Comparison of ENCODE assay signal across 8 cellular contexts in the genomic region with DNA sequence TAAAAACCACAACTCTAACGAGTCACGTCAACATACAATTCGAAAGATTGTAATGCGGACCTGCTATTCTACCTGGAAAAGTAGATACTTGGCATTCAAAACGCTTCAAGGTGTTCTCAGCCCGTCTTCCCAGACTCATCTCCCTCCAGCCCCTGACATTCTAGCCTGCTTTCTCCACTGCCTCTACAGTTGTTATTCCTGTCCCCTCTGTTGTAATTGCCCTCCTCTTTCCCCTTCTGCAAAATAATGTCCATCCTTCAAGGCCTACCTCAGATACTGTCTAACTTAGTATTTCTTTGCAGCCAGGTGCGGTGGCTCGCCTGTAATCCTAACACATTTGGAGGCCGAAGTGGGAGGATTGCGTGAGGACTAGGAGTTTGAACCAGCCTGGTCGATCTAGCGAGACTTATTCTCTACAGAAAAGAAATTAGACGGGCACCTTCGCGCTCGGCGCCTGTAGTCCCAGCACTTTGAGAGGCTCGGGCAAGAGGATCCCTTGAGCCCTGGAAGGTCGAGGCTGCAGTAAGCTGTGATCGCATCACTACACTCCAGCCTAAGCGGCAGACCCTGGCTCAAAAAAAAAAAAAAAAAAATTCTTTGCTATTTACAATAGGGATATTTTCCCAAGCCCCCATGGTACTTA. TPM values are rescaled to one million over a fixed set of nuclear protein-coding genes. Genes with fewer than 3 reads are reported as not detected.
A peak's percentile ranks its signal among the peaks of the same experiment; 100 is the strongest.
DNase-seq lines count a peak whose midpoint lies in the region; ATAC-seq lines count a peak whose summit lies in the region.

No MANE protein-coding gene starts in this region.

- H3K9me3 ChIP-seq in iPS-18c (ENCODE audit: control insufficient read depth, insufficient read depth, low read length) (no peaks in the 10 kb centered on the region), subcutaneous abdominal adipose tissue (ENCODE audit: control insufficient read depth in 5 of 5, low read length in 5 of 5) (no peaks in the 10 kb centered on the region)

- peaks cover 0 to 19% (median 18%) of the 10 kb centered on the region in 5 donors for H3K4me1 ChIP-seq in subcutaneous abdominal adipose tissue (ENCODE audit: control insufficient read depth in 5 of 5, insufficient read depth in 5 of 5, low read length in 5 of 5)

- H3K36me3 Mint-ChIP-seq in activated CD8-positive, alpha-beta T cell treated with anti-CD3 and anti-CD28 coated beads, Interleukin-2, amount 10 ng/mL, durations not matched to agents 7 days and 5 days (ENCODE audit: low read depth), result peaks cover 30% of the 10 kb centered on the region

- peaks cover 13% of the 10 kb centered on the region for H3K4me1 Mint-ChIP-seq in activated CD8-positive, alpha-beta T cell treated with anti-CD3 and anti-CD28 coated beads, Interleukin-2, amount 10 ng/mL, durations not matched to agents 7 days and 5 days (ENCODE audit: low read depth)

- peak; percentile 36 for DNase-seq in NCI-H82 (lab: John Stamatoyannopoulos, UW)
- DNase-seq in NCI-H82 treated with DMSO at 0.1 percent for 48 hours (lab: John Stamatoyannopoulos, UW; ENCODE audit: unreplicated experiment), result no peak
- DNase-seq in activated CD8-positive, alpha-beta T cell treated with anti-CD3 and anti-CD28 coated beads, Interleukin-2, amount 10 ng/mL, durations not matched to agents 7 days and 5 days, result no peak
- no peak for DNase-seq in SKM-1 (lab: John Stamatoyannopoulos, UW; ENCODE audit: unreplicated experiment)
- DNase-seq in hepatic stellate cell (ENCODE audit: low spot score), result no peak

- peaks cover 4% of the 10 kb centered on the region for H3K9me3 Mint-ChIP-seq in activated CD8-positive, alpha-beta T cell treated with anti-CD3 and anti-CD28 coated beads, Interleukin-2, amount 10 ng/mL, durations not matched to agents 7 days and 5 days (ENCODE audit: insufficient read depth)

- CTCF ChIA-PET in activated CD8-positive, alpha-beta T cell treated with anti-CD3 and anti-CD28 coated beads, Interleukin-2, amount 10 ng/mL, durations not matched to agents 7 days and 5 days (lab: Charles Lee), result interaction anchor here (1.3 to 1.4 kb wide), 3 partner anchors 254 to 262 kb away, joined by 4 to 5 read pairs (median 5); no protein-coding TSS in a partner anchor

- H3K27ac ChIP-seq in subcutaneous abdominal adipose tissue (ENCODE audit: low read depth, low read length), result peak overlapping the region; percentile 88

- no peaks in the 10 kb centered on the region for H3K27me3 Mint-ChIP-seq in activated CD8-positive, alpha-beta T cell treated with anti-CD3 and anti-CD28 coated beads, Interleukin-2, amount 10 ng/mL, durations not matched to agents 7 days and 5 days (ENCODE audit: low read depth)

- H3K4me3 ChIP-seq in iPS-18c (ENCODE audit: insufficient read depth, low read depth, low read length), result peak overlapping the region; percentile 69
- peak overlapping the region; percentile 90 to 98 (median 96) for H3K4me3 ChIP-seq in subcutaneous abdominal adipose tissue (ENCODE audit: low read depth in 1 of 5, low read length in 5 of 5)

- POLR2A ChIA-PET in activated CD8-positive, alpha-beta T cell treated with anti-CD3 and anti-CD28 coated beads, Interleukin-2, amount 10 ng/mL, durations not matched to agents 7 days and 5 days (lab: Charles Lee), result interaction anchor here (0.6 to 2.1 kb wide), 14 partner anchors 8 to 991 kb away, joined by 3 to 19 read pairs (median 4); a partner anchor contains a TSS

- no peaks in the 10 kb centered on the region for H3K27me3 ChIP-seq in subcutaneous abdominal adipose tissue (ENCODE audit: control insufficient read depth in 5 of 5, insufficient read depth in 4 of 5, low read length in 5 of 5)

- H3K36me3 ChIP-seq in subcutaneous abdominal adipose tissue (ENCODE audit: control insufficient read depth in 5 of 5, insufficient read depth in 5 of 5, low read length in 5 of 5), result peaks cover 3 to 19% (median 14%) of the 10 kb centered on the region in 5 donors

- peak overlapping the region; percentile 97 for H3K4me3 Mint-ChIP-seq in activated CD8-positive, alpha-beta T cell treated with anti-CD3 and anti-CD28 coated beads, Interleukin-2, amount 10 ng/mL, durations not matched to agents 7 days and 5 days

- H3K9ac ChIP-seq in subcutaneous abdominal adipose tissue (ENCODE audit: low read length in 5 of 5), result peak overlapping the region; percentile 81 to 94 (median 90)

- ATAC-seq in activated CD8-positive, alpha-beta T cell treated with anti-CD3 and anti-CD28 coated beads, Interleukin-2, amount 10 ng/mL, durations not matched to agents 7 days and 5 days, result no peak
- no peak for ATAC-seq in GM19455 (IDR thresholded peaks at IDR 0.05; ENCODE audit: unreplicated experiment)

- H3K27ac Mint-ChIP-seq in activated CD8-positive, alpha-beta T cell treated with anti-CD3 and anti-CD28 coated beads, Interleukin-2, amount 10 ng/mL, durations not matched to agents 7 days and 5 days, result peak overlapping the region; percentile 100

RNA-seq across cellular contexts. Expression of a gene that starts 0.8 kb away (rescaled TPM):
- 100 to 1,000 TPM; 115 to 117 TPM for total RNA-seq in activated CD8-positive, alpha-beta T cell treated with anti-CD3 and anti-CD28 coated beads, Interleukin-2, amount 10 ng/mL, durations not matched to agents 7 days and 5 days

RNA-seq across cellular contexts. Expression of a gene that starts 33.2 kb away (rescaled TPM):
- total RNA-seq in activated CD8-positive, alpha-beta T cell treated with anti-CD3 and anti-CD28 coated beads, Interleukin-2, amount 10 ng/mL, durations not matched to agents 7 days and 5 days, result 10 to 100 TPM; 72.2 to 81.7 TPM
